Comparison of ENCODE assay signal across 17 cellular contexts in the genomic region with DNA sequence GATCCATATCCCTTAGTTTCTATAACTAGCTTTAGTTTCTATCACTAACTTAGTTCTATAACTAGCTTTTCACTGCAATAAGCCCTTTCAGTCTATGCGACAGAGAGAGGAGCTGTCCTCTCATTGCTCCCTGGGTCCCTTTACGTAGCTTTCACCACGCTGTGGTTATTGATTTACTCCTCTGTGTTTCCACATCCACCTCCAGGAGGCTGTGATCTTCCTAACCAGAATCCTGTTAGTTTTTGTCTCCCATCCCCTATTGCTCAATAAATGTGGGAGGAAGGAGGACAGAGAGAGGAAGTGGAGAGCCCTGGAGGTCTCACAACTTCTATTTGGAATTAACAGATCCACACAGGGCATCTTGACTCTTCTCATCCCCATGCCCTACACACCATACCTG.
DNase-seq lines count a peak whose midpoint lies in the region; ATAC-seq and TF ChIP-seq lines count a peak whose summit lies in the region.
"Had no signal": no experiment of that assay in that cellular context is flagged by ENCODE, and none has a peak within 500 bp of the region (broad histone marks: within the 10 kb centered on the region; RNA-seq: fewer than 3 reads in every experiment).

No MANE protein-coding gene starts in this region.

- WGBS in heart right ventricle, 2 donors, result 83 to 89% methylated on average over 3 of the region's 3 CpGs

- H3K36me3 ChIP-seq in cardiac muscle cell, result no peaks in the 10 kb centered on the region
- no peaks in the 10 kb centered on the region for H3K36me3 ChIP-seq in heart right ventricle
- H3K36me3 ChIP-seq in vagina, result no peaks in the 10 kb centered on the region

- H3K27ac ChIP-seq in cardiac muscle cell (no peak overlapping the region), heart right ventricle (peak overlapping the region in 5 of 10 donors; percentile 3 to 60 (median 26)), vagina (peak overlapping the region; percentile 64)

- intact Hi-C loops in heart right ventricle (cut with DNase I) (loop anchor here in 3 of 10 donors (10.0 kb wide), 4 partner anchors 197 to 1967 kb away; no protein-coding TSS in a partner anchor), sciatic nerve (cut with DNase I) (loop anchor here (10.0 kb wide), 1 partner anchor 1077 kb away; no protein-coding TSS in a partner anchor), vagina (cut with DNase I) (loop anchor here (5.0 kb wide), 2 partner anchors 575 to 1075 kb away; no protein-coding TSS in a partner anchor)

- TF ChIP-seq POLR2A in vagina (IDR thresholded peaks at IDR 0.05), result no peak

- H3K4me3 ChIP-seq in cardiac muscle cell (no peak overlapping the region), heart right ventricle (no peak overlapping the region), vagina (no peak overlapping the region)

- no peaks in the 10 kb centered on the region for H3K9me3 ChIP-seq in cardiac muscle cell (ENCODE audit: low read depth)
- H3K9me3 ChIP-seq in heart right ventricle, result no peaks in the 10 kb centered on the region
- H3K9me3 ChIP-seq in vagina, result no peaks in the 10 kb centered on the region

- DNase-seq in cardiac muscle cell (ENCODE audit: low read depth in 1 of 2, low spot score in 1 of 2), result no peak
- no peak for DNase-seq in heart right ventricle
- peak; percentile 16 for DNase-seq in glomerular visceral epithelial cell (ENCODE audit: extremely low spot score)
- DNase-seq in sciatic nerve (ENCODE audit: low spot score), result no peak
- no peak for DNase-seq in vagina (ENCODE audit: extremely low spot score in 2 of 2)
- DNase-seq in AG08396 (ENCODE audit: low spot score), result no peak
- DNase-seq in activated naive CD4-positive, alpha-beta T cell (lab: John Stamatoyannopoulos, UW), result no peak
- no peak for DNase-seq in NOMO-1 (lab: John Stamatoyannopoulos, UW; ENCODE audit: unreplicated experiment in 2 of 2)
- DNase-seq: 8988T, Calu3, hippocampal formation, Karpas-422, kidney, NCI-H1105, NCI-H774, right cardiac atrium had no signal

- H3K27me3 ChIP-seq in cardiac muscle cell, result no peaks in the 10 kb centered on the region
- no peaks in the 10 kb centered on the region for H3K27me3 ChIP-seq in heart right ventricle
- no peaks in the 10 kb centered on the region for H3K27me3 ChIP-seq in vagina

- no peak for ATAC-seq in heart right ventricle
- peak; percentile 64 for ATAC-seq in sciatic nerve
- ATAC-seq: Panc1 had no signal

- no peaks in the 10 kb centered on the region for H3K4me1 ChIP-seq in cardiac muscle cell (ENCODE audit: low read depth)
- peaks cover 0 to 29% (median 4%) of the 10 kb centered on the region in 9 donors for H3K4me1 ChIP-seq in heart right ventricle
- peaks cover 43% of the 10 kb centered on the region for H3K4me1 ChIP-seq in vagina

- TF ChIP-seq CTCF in cardiac muscle cell (IDR thresholded peaks at IDR 0.05; ENCODE audit: low read depth, low read length), result peak; percentile 7
- no peak for TF ChIP-seq CTCF in heart right ventricle (IDR thresholded peaks at IDR 0.05)
- peak in 1 of 3 experiments; percentile 7 for TF ChIP-seq CTCF in vagina (IDR thresholded peaks at IDR 0.05)
